In genomic region chr22:38792833-38793232, GRCh38 we compare ENCODE assay signal across 9 cellular contexts. TPM values are rescaled to one million over a fixed set of nuclear protein-coding genes. Genes with fewer than 3 reads are reported as not detected.
A peak's percentile ranks its signal among the peaks of the same experiment; 100 is the strongest.
DNase-seq lines count a peak whose midpoint lies in the region; ATAC-seq and TF ChIP-seq lines count a peak whose summit lies in the region.
"Had no signal": no experiment of that assay in that cellular context is flagged by ENCODE, and none has a peak within 500 bp of the region (broad histone marks: within the 10 kb centered on the region; RNA-seq: fewer than 3 reads in every experiment).

No MANE protein-coding gene starts in this region.

- H2AFZ ChIP-seq in ACC112 (ENCODE audit: low read length, unreplicated experiment) = no peak overlapping the region

- in situ Hi-C loops in astrocyte of the spinal cord (cut with HindIII; ENCODE audit: low sequenced_read_pairs) = no loop called here

- H3K27ac ChIP-seq in ACC112 (ENCODE audit: low read depth, low read length) = no peak overlapping the region
- no peak overlapping the region for H3K27ac ChIP-seq in mucosa of rectum (ENCODE audit: low read depth in 2 of 2, low read length in 2 of 2)

- H3K9ac ChIP-seq in mucosa of rectum (ENCODE audit: low read depth in 1 of 2, low read length in 2 of 2) = no peak overlapping the region

- peak; percentile 32 for DNase-seq in HT1080 (ENCODE audit: low read depth)
- peak; percentile 13 for DNase-seq in astrocyte of the spinal cord (ENCODE audit: low read depth, low spot score)
- no peak for DNase-seq in KG1 (lab: John Stamatoyannopoulos, UW)
- no peak for DNase-seq in islet precursor cell
- DNase-seq in NCI-H82 treated with DMSO at 0.1 percent for 48 hours (lab: John Stamatoyannopoulos, UW; ENCODE audit: unreplicated experiment) = no peak
- DNase-seq: NCI-H2171 treated with DMSO at 0.1 percent for 48 hours had no signal

- H3K36me3 ChIP-seq in ACC112 (ENCODE audit: insufficient read depth, low read length) (no peaks in the 10 kb centered on the region), mucosa of rectum (ENCODE audit: control insufficient read depth in 2 of 2, insufficient read depth in 2 of 2, low read length in 2 of 2) (peaks cover 7% of the 10 kb centered on the region in 2 donors)

- H3K4me1 ChIP-seq in ACC112 (ENCODE audit: control insufficient read depth, insufficient read depth, low read length, unreplicated experiment) = peaks cover 23% of the 10 kb centered on the region
- peaks cover 10 to 13% of the 10 kb centered on the region in 2 donors for H3K4me1 ChIP-seq in mucosa of rectum (ENCODE audit: control insufficient read depth in 2 of 2, insufficient read depth in 2 of 2, low read length in 2 of 2)

- H3K27me3 ChIP-seq in ACC112 (ENCODE audit: insufficient read depth, low read length) = no peaks in the 10 kb centered on the region
- H3K27me3 ChIP-seq in mucosa of rectum (ENCODE audit: control insufficient read depth in 2 of 2, insufficient read depth in 2 of 2, low read length in 2 of 2) = peaks cover 6 to 8% of the 10 kb centered on the region in 2 donors

- H3K79me2 ChIP-seq in ACC112 (ENCODE audit: control insufficient read depth, insufficient read depth, low read length, unreplicated experiment) = peaks cover 11% of the 10 kb centered on the region

- ATAC-seq in HG03439 (IDR thresholded peaks at IDR 0.05; ENCODE audit: unreplicated experiment) = no peak

- no peaks in the 10 kb centered on the region for H3K9me3 ChIP-seq in mucosa of rectum (ENCODE audit: control insufficient read depth in 2 of 2, low read length in 2 of 2)

- TF ChIP-seq CTCF in astrocyte of the spinal cord (IDR thresholded peaks at IDR 0.05; ENCODE audit: low read depth, low read length) = no peak

- peak overlapping the region; percentile 94 for H3K4me3 ChIP-seq in ACC112 (ENCODE audit: low read depth, low read length)
- peak overlapping the region; percentile 77 for H3K4me3 ChIP-seq in astrocyte of the spinal cord (ENCODE audit: low read depth, low read length)
- H3K4me3 ChIP-seq in mucosa of rectum (ENCODE audit: low read length in 2 of 2) = peak overlapping the region; percentile 78 to 79

RNA-seq across cellular contexts. Expression of gene DNAL4, which starts 1.1 kb away (rescaled TPM):
- total RNA-seq in HT1080 (2014; rRNA removed; shearing (Covaris generic)) = 3.1 and 6.9 TPM in 2 replicates
- polyA plus RNA-seq in HT1080 (2015; cell fraction: cytosol; rRNA removed) = 10.7 and 17.4 TPM in 2 replicates
- polyA plus RNA-seq in HT1080 (2015; cell fraction: nucleus; rRNA removed) = 6.5 and 7.6 TPM in 2 replicates

RNA-seq across cellular contexts. Expression of gene SUN2, which starts 37.0 kb away (rescaled TPM):
- total RNA-seq in HT1080 (2014; rRNA removed; shearing (Covaris generic)) = 84.8 and 87.9 TPM in 2 replicates
- polyA plus RNA-seq in HT1080 (2015; cell fraction: cytosol; rRNA removed) = 87.3 and 90.0 TPM in 2 replicates
- 231 and 236 TPM in 2 replicates for polyA plus RNA-seq in HT1080 (2015; cell fraction: nucleus; rRNA removed)

RNA-seq across cellular contexts. Expression of gene NPTXR, which starts 51.0 kb away (rescaled TPM):
- total RNA-seq in HT1080 (2014; rRNA removed; shearing (Covaris generic)) = 2.6 and 2.9 TPM in 2 replicates
- polyA plus RNA-seq in HT1080 (2015; cell fraction: cytosol; rRNA removed) = 7.7 and 8.3 TPM in 2 replicates
- polyA plus RNA-seq in HT1080 (2015; cell fraction: nucleus; rRNA removed) = 11.8 and 13.4 TPM in 2 replicates

Comparison
In these comparisons a context has a peak if more than half of its experiments do, and no peak if none do; other contexts are left out.
1. DNase-seq: peak in HT1080 (single experiment) and astrocyte of the spinal cord (single experiment); none in KG1 (single experiment), islet precursor cell (single experiment) and NCI-H82 treated with DMSO at 0.1 percent for 48 hours (single experiment).
2. Peak in every context shown above with its lines, with median percentiles within 50 percentile points of each other: H3K4me3 ChIP-seq.